ENCODE assay signal across 1 cellular context in genomic region chr1:24283326-24284155, GRCh38.
TF ChIP-seq lines count a peak whose summit lies in the region.

No MANE protein-coding gene starts in this region.

TF ChIP-seq in A549, 52 proteins besides CTCF, POLR2A, EP300 and RAD21 (continued from another document):
- TF ChIP-seq CEBPB (IDR thresholded peaks at IDR 0.05) (peak in 1 of 2 experiments; percentile 72; a peak in 2 of 4 replicates), JUN (IDR thresholded peaks at IDR 0.05) (peak; percentile 28 to 48; a peak in 2 of 5 replicates), BHLHE40 (IDR thresholded peaks at IDR 0.05; ENCODE audit: low read depth, low read length) (no peak), HOXA7 (CRISPR knock-in tag; IDR thresholded peaks at IDR 0.05) (no peak), NPAS2 (CRISPR knock-in tag; IDR thresholded peaks at IDR 0.05; ENCODE audit: borderline replicate concordance) (no peak), SMC3 (IDR thresholded peaks at IDR 0.05) (peak; percentile 13; the same call in 1 of the 3 replicates), EHMT2 (IDR thresholded peaks at IDR 0.05; ENCODE audit: low read depth) (no peak), RCOR1 (IDR thresholded peaks at IDR 0.05; ENCODE audit: low read depth, low read length) (no peak), MYC (IDR thresholded peaks at IDR 0.05; ENCODE audit: borderline replicate concordance, low read length) (no peak), HES2 (IDR thresholded peaks at IDR 0.05) (no peak), CHD2 (IDR thresholded peaks at IDR 0.05; ENCODE audit: low read length, partially characterized antibody) (no peak), RARB (CRISPR knock-in tag; IDR thresholded peaks at IDR 0.05) (no peak), TFCP2L1 (CRISPR knock-in tag; IDR thresholded peaks at IDR 0.05) (no peak), PHF8 (IDR thresholded peaks at IDR 0.05; ENCODE audit: borderline replicate concordance, low read depth) (no peak), KDM1A (IDR thresholded peaks at IDR 0.05; ENCODE audit: low read depth) (no peak), USF2 (IDR thresholded peaks at IDR 0.05) (no peak)
